9 cellular contexts compared by ENCODE assay signal in the genomic region with DNA sequence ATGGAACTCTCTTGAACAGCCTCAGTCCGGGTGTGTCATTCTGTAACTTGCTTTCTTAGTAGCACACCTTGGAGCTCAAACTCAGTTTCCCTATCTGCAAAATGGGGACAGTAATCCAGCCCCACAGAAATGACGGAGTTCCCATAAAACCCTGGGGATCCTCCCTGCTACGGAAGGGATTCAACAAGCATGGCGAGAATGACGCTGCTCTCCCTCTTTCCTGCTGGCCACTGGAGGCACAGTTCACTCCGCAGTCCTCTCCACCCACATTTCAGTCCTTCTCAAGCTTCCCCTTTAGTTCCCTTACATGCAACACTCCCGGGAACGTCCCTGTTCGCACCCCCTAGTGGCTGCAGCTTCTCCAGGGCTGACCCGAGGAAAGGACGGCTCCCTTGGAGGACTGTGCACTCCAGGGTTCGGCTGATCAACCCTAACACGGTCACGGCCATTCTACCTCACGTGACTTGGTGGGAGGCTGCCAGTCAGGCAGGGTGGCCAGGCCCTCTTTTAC. TPM values are rescaled to one million over a fixed set of nuclear protein-coding genes. Genes with fewer than 3 reads are reported as not detected.
DNase-seq lines count a peak whose midpoint lies in the region; ATAC-seq and TF ChIP-seq lines count a peak whose summit lies in the region.
"Had no signal": no experiment of that assay in that cellular context is flagged by ENCODE, and none has a peak within 500 bp of the region (broad histone marks: within the 10 kb centered on the region; RNA-seq: fewer than 3 reads in every experiment).

No MANE protein-coding gene starts in this region.

- no peak for DNase-seq in activated T-cell treated with anti-CD3 and anti-CD28 coated beads, Interleukin-2, amount 50 U/mL, for 4 hours
- DNase-seq in activated T-cell treated with anti-CD3 and anti-CD28 coated beads for 4 hours: no peak
- peak; percentile 53 to 91 for DNase-seq in cardiac muscle cell (ENCODE audit: low read depth in 1 of 2, low spot score in 1 of 2)
- peak; percentile 60 for DNase-seq in renal cortical epithelial cell (ENCODE audit: low read depth)
- DNase-seq in RWPE1 (ENCODE audit: low spot score): no peak
- no peak for DNase-seq in germinal center (ENCODE audit: low spot score)

- peaks cover 57% of the 10 kb centered on the region for H3K4me1 Mint-ChIP-seq in activated T-cell treated with anti-CD3 and anti-CD28 coated beads, Interleukin-2, amount 50 U/mL, for 4 hours (ENCODE audit: low read depth)

- no peaks in the 10 kb centered on the region for H3K9me3 Mint-ChIP-seq in activated T-cell treated with anti-CD3 and anti-CD28 coated beads, Interleukin-2, amount 50 U/mL, for 4 hours

- peaks cover 39% of the 10 kb centered on the region for H3K36me3 Mint-ChIP-seq in activated T-cell treated with anti-CD3 and anti-CD28 coated beads, Interleukin-2, amount 50 U/mL, for 4 hours (ENCODE audit: insufficient read depth)

- H3K27ac ChIP-seq in cardiac muscle cell (no peak overlapping the region), RWPE1 (no peak overlapping the region)

- no peak overlapping the region for H3K4me3 ChIP-seq in WI38 (ENCODE audit: low read depth, low read length)
- no peak overlapping the region for H3K4me3 ChIP-seq in cardiac muscle cell
- H3K4me3 ChIP-seq: skin epidermis had no signal

- H3K36me3 ChIP-seq in cardiac muscle cell: no peaks in the 10 kb centered on the region

- H3K4me3 Mint-ChIP-seq in activated T-cell treated with anti-CD3 and anti-CD28 coated beads, Interleukin-2, amount 50 U/mL, for 4 hours: peak overlapping the region; percentile 22

- H3K27me3 ChIP-seq in cardiac muscle cell: no peaks in the 10 kb centered on the region

- TF ChIP-seq CTCF in WI38 (IDR thresholded peaks at IDR 0.05; ENCODE audit: low read depth, low read length): peak; percentile 49; the same call in 1 of the 2 replicates
- TF ChIP-seq CTCF in cardiac muscle cell (IDR thresholded peaks at IDR 0.05; ENCODE audit: low read depth, low read length): peak; percentile 83
- TF ChIP-seq CTCF in RWPE1 (conservative IDR thresholded peaks at IDR 0.05; ENCODE audit: low read depth): no peak

- ATAC-seq in activated T-cell treated with anti-CD3 and anti-CD28 coated beads, Interleukin-2, amount 50 U/mL, for 4 hours: no peak
- no peak for ATAC-seq in GM19467 (IDR thresholded peaks at IDR 0.05; ENCODE audit: unreplicated experiment)

- no peaks in the 10 kb centered on the region for H3K9me3 ChIP-seq in cardiac muscle cell (ENCODE audit: low read depth)

- CTCF ChIA-PET in RWPE1 (lab: Yijun Ruan, JAX): interaction anchor here (0.5 to 1.0 kb wide), 5 partner anchors 12 to 1401 kb away, joined by 3 to 6 read pairs (median 3); no protein-coding TSS in a partner anchor

- H3K27me3 Mint-ChIP-seq in activated T-cell treated with anti-CD3 and anti-CD28 coated beads, Interleukin-2, amount 50 U/mL, for 4 hours (ENCODE audit: low read depth): no peaks in the 10 kb centered on the region

- POLR2A ChIA-PET in RWPE1 (lab: Yijun Ruan, JAX; ENCODE audit: low non-redundant PET): no interaction called here

- peaks cover 3% of the 10 kb centered on the region for H3K4me1 ChIP-seq in cardiac muscle cell (ENCODE audit: low read depth)

RNA-seq across cellular contexts. Expression of a gene that starts 20.6 kb away (rescaled TPM):
- 100 to 1,000 TPM; 236 to 264 (median 258) TPM for total RNA-seq in activated T-cell treated with anti-CD3 and anti-CD28 coated beads, Interleukin-2, amount 50 U/mL, for 4 hours
- total RNA-seq in cardiac muscle cell (not detected in 2 replicates), renal cortical epithelial cell (0.05 TPM in 1 of 2 replicates, not detected in the other)
- polyA plus RNA-seq in cardiac muscle cell: 0.06 TPM in 1 of 2 replicates, not detected in the other

Comparison
In these comparisons a context has a peak if more than half of its experiments do, and no peak if none do; other contexts are left out.
1. DNase-seq: peak in cardiac muscle cell (2 of 2) and renal cortical epithelial cell (single experiment); none in activated T-cell treated with anti-CD3 and anti-CD28 coated beads, Interleukin-2, amount 50 U/mL, for 4 hours (single experiment), activated T-cell treated with anti-CD3 and anti-CD28 coated beads for 4 hours (single experiment), RWPE1 (single experiment) and germinal center (single experiment).
2. RNA of a gene that starts 20.6 kb away (total RNA-seq): 236 to 264 TPM in activated T-cell treated with anti-CD3 and anti-CD28 coated beads, Interleukin-2, amount 50 U/mL, for 4 hours; 0.05 TPM in renal cortical epithelial cell and not detected in cardiac muscle cell; every median in the first group is over 100 times any median in the second.